In genomic region chr18:70450658-70451253, GRCh38 we compare ENCODE assay signal across 10 cellular contexts.
DNase-seq lines count a peak whose midpoint lies in the region; ATAC-seq and TF ChIP-seq lines count a peak whose summit lies in the region.
"Had no signal": no experiment of that assay in that cellular context is flagged by ENCODE, and none has a peak within 500 bp of the region (broad histone marks: within the 10 kb centered on the region; RNA-seq: fewer than 3 reads in every experiment).

No MANE protein-coding gene starts in this region.

- peak; percentile 21 for DNase-seq in COLO829 (ENCODE audit: low spot score)
- DNase-seq in HFF-Myc (ENCODE audit: extremely low read depth, low read depth): no peak
- no peak for DNase-seq in WTC11 (ENCODE audit: low spot score)
- DNase-seq in kidney epithelial cell (ENCODE audit: low read depth): no peak
- DNase-seq in NCI-H2196 treated with DMSO at 0.1 percent for 48 hours (lab: John Stamatoyannopoulos, UW; ENCODE audit: unreplicated experiment): no peak
- DNase-seq in UCSD-AML1 (lab: John Stamatoyannopoulos, UW; ENCODE audit: unreplicated experiment): no peak
- DNase-seq in amniotic stem cell (lab: John Stamatoyannopoulos, UW): no peak
- DNase-seq: immature natural killer cell, Right ventricle myocardium superior had no signal

- H3K4me3 Mint-ChIP-seq in WTC11: no peak overlapping the region
- H3K4me3 Mint-ChIP-seq: immature natural killer cell had no signal

- TF ChIP-seq CTCF in HFF-Myc (IDR thresholded peaks at IDR 0.05; ENCODE audit: low read depth, low read length, missing control alignments) (peak; percentile 35), WTC11 (IDR thresholded peaks at IDR 0.05) (0 out of 2 replicates have a peak, but pooled peaks have one; percentile 11), kidney epithelial cell (IDR thresholded peaks at IDR 0.05; ENCODE audit: insufficient read depth, low read length, poor library complexity, severe bottlenecking) (peak; percentile 46)

- H3K4me3 ChIP-seq in HFF-Myc (replicated peaks; ENCODE audit: low read depth, low read length): no peak overlapping the region
- no peak overlapping the region for H3K4me3 ChIP-seq in kidney epithelial cell (ENCODE audit: low read depth, low read length)

- H3K9me3 Mint-ChIP-seq in WTC11: no peaks in the 10 kb centered on the region

- no peaks in the 10 kb centered on the region for H3K36me3 Mint-ChIP-seq in WTC11
- H3K36me3 Mint-ChIP-seq: immature natural killer cell had no signal

- H3K36me3 ChIP-seq in kidney epithelial cell (ENCODE audit: control insufficient read depth, insufficient read depth, low read length): no peaks in the 10 kb centered on the region

- ATAC-seq in WTC11 (no peak), GM18502 (IDR thresholded peaks at IDR 0.05; ENCODE audit: poor library complexity, unreplicated experiment) (no peak)

- no peaks in the 10 kb centered on the region for H3K27me3 ChIP-seq in kidney epithelial cell (ENCODE audit: control insufficient read depth, insufficient read depth, low read length)

- no peak overlapping the region for H3K27ac Mint-ChIP-seq in WTC11
- H3K27ac Mint-ChIP-seq: immature natural killer cell had no signal

- POLR2A ChIA-PET in WTC11 (lab: Charles Lee): no interaction called here

- H3K27me3 Mint-ChIP-seq in WTC11 (ENCODE audit: low read depth): no peaks in the 10 kb centered on the region

- CTCF ChIA-PET in WTC11 (lab: Charles Lee): interaction anchor here (0.6 to 2.3 kb wide), 6 partner anchors 10 to 255 kb away, joined by 3 to 15 read pairs (median 7); no protein-coding TSS in a partner anchor

- H3K4me1 Mint-ChIP-seq in WTC11: peaks cover 40% of the 10 kb centered on the region
- H3K4me1 Mint-ChIP-seq: immature natural killer cell had no signal

TF ChIP-seq in WTC11, 78 proteins besides CTCF, POLR2A, EP300 and RAD21:
- TF ChIP-seq E2F5 (CRISPR knock-in tag; IDR thresholded peaks at IDR 0.05): no peak
- TF ChIP-seq JAZF1 (CRISPR knock-in tag; IDR thresholded peaks at IDR 0.05): no peak
- TF ChIP-seq IRF2 (CRISPR knock-in tag; IDR thresholded peaks at IDR 0.05; ENCODE audit: borderline replicate concordance, low read depth): no peak
- TF ChIP-seq HMGA2 (CRISPR knock-in tag; IDR thresholded peaks at IDR 0.05): no peak
- no peak for TF ChIP-seq CBFB (CRISPR knock-in tag; IDR thresholded peaks at IDR 0.05; ENCODE audit: low read depth)
- no peak for TF ChIP-seq NFATC4 (CRISPR knock-in tag; IDR thresholded peaks at IDR 0.05)
- TF ChIP-seq GRHL2 (CRISPR knock-in tag; IDR thresholded peaks at IDR 0.05; ENCODE audit: insufficient replicate concordance, severe bottlenecking): no peak
- TF ChIP-seq OVOL2 (CRISPR knock-in tag; IDR thresholded peaks at IDR 0.05; ENCODE audit: borderline replicate concordance): no peak
- no peak for TF ChIP-seq CREB1 (CRISPR knock-in tag; IDR thresholded peaks at IDR 0.05)
- TF ChIP-seq ZBTB21 (CRISPR knock-in tag; IDR thresholded peaks at IDR 0.05; ENCODE audit: borderline replicate concordance): no peak
- no peak for TF ChIP-seq ZNF281 (CRISPR knock-in tag; IDR thresholded peaks at IDR 0.05)
- no peak for TF ChIP-seq NFYB (CRISPR knock-in tag; conservative IDR thresholded peaks at IDR 0.05; ENCODE audit: low read depth)
- no peak for TF ChIP-seq EMX1 (CRISPR knock-in tag; IDR thresholded peaks at IDR 0.05)
- TF ChIP-seq ATF3 (CRISPR knock-in tag; conservative IDR thresholded peaks at IDR 0.05): no peak
- no peak for TF ChIP-seq USF1 (CRISPR knock-in tag; IDR thresholded peaks at IDR 0.05)
